In genomic region chr11:40293655-40294342, GRCh38 we compare ENCODE assay signal across 8 cellular contexts.
DNase-seq lines count a peak whose midpoint lies in the region; ATAC-seq and TF ChIP-seq lines count a peak whose summit lies in the region.

No MANE protein-coding gene starts in this region.

- peak; percentile 93 for TF ChIP-seq CTCF in fibroblast of the aortic adventitia (IDR thresholded peaks at IDR 0.05; ENCODE audit: insufficient read depth, low read length)
- TF ChIP-seq CTCF in upper lobe of right lung (IDR thresholded peaks at IDR 0.05), result peak; percentile 88

- peaks cover 0 to 10% (median 6%) of the 10 kb centered on the region in 11 donors for H3K9me3 Mint-ChIP-seq in naive thymus-derived CD4-positive, alpha-beta T cell

- POLR2A ChIA-PET in naive thymus-derived CD4-positive, alpha-beta T cell (lab: Charles Lee), result no interaction called here

- DNase-seq in COLO668 (lab: John Stamatoyannopoulos, UW; ENCODE audit: unreplicated experiment) (peak; percentile 73), NCI-H2227 treated with DMSO at 0.1 percent for 48 hours (lab: John Stamatoyannopoulos, UW) (peak; percentile 95), fibroblast of the aortic adventitia (ENCODE audit: low read depth) (peak; percentile 91), upper lobe of right lung (peak; percentile 75)
- DNase-seq in activated CD8-positive, alpha-beta memory T cell treated with anti-CD3 and anti-CD28 coated beads, Interleukin-2, amount 50 U/mL, for 48 hours, result peak; percentile 65
- DNase-seq in naive thymus-derived CD4-positive, alpha-beta T cell, result peak in 2 of 9 donors; percentile 7 to 31

- H3K27ac Mint-ChIP-seq in naive thymus-derived CD4-positive, alpha-beta T cell, result no peak overlapping the region

- peaks cover 0 to 18% (median 8%) of the 10 kb centered on the region in 7 donors for H3K4me1 Mint-ChIP-seq in naive thymus-derived CD4-positive, alpha-beta T cell

- peaks cover 14 to 26% (median 22%) of the 10 kb centered on the region in 5 donors for H3K27me3 Mint-ChIP-seq in naive thymus-derived CD4-positive, alpha-beta T cell

- H3K36me3 Mint-ChIP-seq in naive thymus-derived CD4-positive, alpha-beta T cell, result peaks cover 0 to 6% (median 0%) of the 10 kb centered on the region in 5 donors

- H3K4me3 Mint-ChIP-seq in naive thymus-derived CD4-positive, alpha-beta T cell, result peak overlapping the region; percentile 42 to 79 (median 72)

- intact Hi-C loops in naive thymus-derived CD4-positive, alpha-beta T cell (cut with micrococcal nuclease), result no loop called here
- intact Hi-C loops in upper lobe of right lung (cut with DNase I), result no loop called here

- peak; percentile 13 for TF ChIP-seq POLR2A in GM18951 (IDR thresholded peaks at IDR 0.05; ENCODE audit: extremely low read depth, insufficient read depth, insufficient read length)

- no peak overlapping the region for H3K27ac ChIP-seq in naive thymus-derived CD4-positive, alpha-beta T cell (ENCODE audit: low read depth, low read length)
- H3K27ac ChIP-seq in upper lobe of right lung, result peak overlapping the region; percentile 56

- CTCF ChIA-PET in naive thymus-derived CD4-positive, alpha-beta T cell (lab: Charles Lee), result no interaction called here

- H3K36me3 ChIP-seq in naive thymus-derived CD4-positive, alpha-beta T cell (ENCODE audit: control insufficient read depth in 2 of 3, insufficient read depth in 3 of 3, low read length in 3 of 3), result no peaks in the 10 kb centered on the region
- no peaks in the 10 kb centered on the region for H3K36me3 ChIP-seq in upper lobe of right lung

- no peaks in the 10 kb centered on the region for H3K4me1 ChIP-seq in naive thymus-derived CD4-positive, alpha-beta T cell (ENCODE audit: control insufficient read depth in 2 of 2, insufficient read depth in 2 of 2, low read length in 2 of 2)
- H3K4me1 ChIP-seq in upper lobe of right lung, result no peaks in the 10 kb centered on the region

- H3K4me3 ChIP-seq in fibroblast of the aortic adventitia (ENCODE audit: low read depth, low read length), result peak overlapping the region; percentile 75
- no peak overlapping the region for H3K4me3 ChIP-seq in naive thymus-derived CD4-positive, alpha-beta T cell (ENCODE audit: low read length)
- peak overlapping the region; percentile 65 for H3K4me3 ChIP-seq in upper lobe of right lung

- in situ Hi-C loops in GM18951 (cut with MboI; ENCODE audit: low sequenced_read_pairs, unreplicated experiment), result no loop called here

- no peaks in the 10 kb centered on the region for H3K9me3 ChIP-seq in naive thymus-derived CD4-positive, alpha-beta T cell (ENCODE audit: control insufficient read depth in 2 of 3, low read length in 3 of 3)
- no peaks in the 10 kb centered on the region for H3K9me3 ChIP-seq in upper lobe of right lung

- H3K27me3 ChIP-seq in naive thymus-derived CD4-positive, alpha-beta T cell (ENCODE audit: control insufficient read depth in 2 of 2, insufficient read depth in 2 of 2, low read length in 2 of 2), result no peaks in the 10 kb centered on the region
- no peaks in the 10 kb centered on the region for H3K27me3 ChIP-seq in upper lobe of right lung

- ATAC-seq in HG03108 (IDR thresholded peaks at IDR 0.05; ENCODE audit: unreplicated experiment) (peak; percentile 87), upper lobe of right lung (peak; percentile 98)
- ATAC-seq in naive thymus-derived CD4-positive, alpha-beta T cell, result peak; percentile 54
